In genomic region chr18:49842656-49843055, GRCh38 we compare ENCODE assay signal across 25 cellular contexts.
"Had no signal": no experiment of that assay in that cellular context is flagged by ENCODE, and none has a peak within 500 bp of the region (broad histone marks: within the 10 kb centered on the region; RNA-seq: fewer than 3 reads in every experiment).

No MANE protein-coding gene starts in this region.

- H3K4me2 ChIP-seq: hepatocyte, smooth muscle cell had no signal

- H3K4me1 ChIP-seq: left lung, pancreas had no signal

- H2AFZ ChIP-seq: hepatocyte had no signal

- H3K27ac Mint-ChIP-seq: nephron progenitor cell; stimulated activated naive CD8-positive, alpha-beta T cell treated with anti-CD3 and anti-CD28 coated beads, Interleukin-15, amount 100 ng/mL, for 72 hours had no signal

- ATAC-seq: left cardiac atrium; left lung; naive thymus-derived CD8-positive, alpha-beta T cell; pancreas; right lobe of liver; stimulated activated naive CD8-positive, alpha-beta T cell treated with anti-CD3 and anti-CD28 coated beads, Interleukin-15, amount 100 ng/mL, for 72 hours had no signal

- H3K9me3 Mint-ChIP-seq: nephron progenitor cell; stimulated activated naive CD8-positive, alpha-beta T cell treated with anti-CD3 and anti-CD28 coated beads, Interleukin-15, amount 100 ng/mL, for 72 hours had no signal

- FAIRE-seq: colon, frontal cortex, islet of Langerhans, pancreas had no signal

- H3K27me3 ChIP-seq: dorsolateral prefrontal cortex, hepatocyte, left lung, pancreas, right lobe of liver, suprapubic skin, transverse colon had no signal

- H3K79me2 ChIP-seq: hepatocyte had no signal

- H3K27ac ChIP-seq: dorsolateral prefrontal cortex, hepatocyte, left lung, pancreas, right lobe of liver, suprapubic skin, transverse colon had no signal

- DNase-seq: dorsolateral prefrontal cortex; effector CD4-positive, alpha-beta T cell; left cardiac atrium; left lung; mammary epithelial cell; mesendoderm; naive thymus-derived CD8-positive, alpha-beta T cell; nephron progenitor cell; occipital lobe; pancreas; retina; stimulated activated CD4-positive, alpha-beta T cell treated with anti-CD3 and anti-CD28 coated beads, Interleukin-12 subunit alpha, Interleukin-12 subunit beta, amount 100 ng/mL, for 4 hours; stimulated activated CD4-positive, alpha-beta T cell treated with anti-CD3 and anti-CD28 coated beads, Interleukin-1b, Interleukin-23, amount 100 ng/mL, for 48 hours; stimulated activated CD4-positive, alpha-beta T cell treated with anti-CD3 and anti-CD28 coated beads, Interleukin-4, amount 100 ng/mL, for 1 hour; stimulated activated CD8-positive, alpha-beta memory T cell treated with anti-CD3 and anti-CD28 coated beads, Interleukin-4, amount 100 ng/mL, for 48 hours; stimulated activated naive CD4-positive, alpha-beta T cell; stimulated activated naive CD8-positive, alpha-beta T cell treated with anti-CD3 and anti-CD28 coated beads, Interleukin-15, amount 100 ng/mL, for 72 hours; transverse colon had no signal

- H3K4me3 Mint-ChIP-seq: naive thymus-derived CD8-positive, alpha-beta T cell; nephron progenitor cell; stimulated activated naive CD8-positive, alpha-beta T cell treated with anti-CD3 and anti-CD28 coated beads, Interleukin-15, amount 100 ng/mL, for 72 hours had no signal

- H3K9me3 ChIP-seq: left lung, pancreas, right lobe of liver, suprapubic skin, transverse colon had no signal

- H3K36me3 ChIP-seq: right lobe of liver, suprapubic skin had no signal

- H3K4me3 ChIP-seq: dorsolateral prefrontal cortex, hepatocyte, left lung, pancreas, right lobe of liver, smooth muscle cell, suprapubic skin, transverse colon had no signal
